ENCODE assay signal across 15 cellular contexts in genomic region chr7:6164010-6164409, GRCh38.
"Had no signal": no experiment of that assay in that cellular context is flagged by ENCODE, and none has a peak within 500 bp of the region (broad histone marks: within the 10 kb centered on the region; RNA-seq: fewer than 3 reads in every experiment).

No MANE protein-coding gene starts in this region.

- H3K27me3 Mint-ChIP-seq: memory B cell had no signal

- DNase-seq: cortex of kidney; dorsolateral prefrontal cortex; effector CD8-positive, alpha-beta T cell; foreskin melanocyte; lower lobe of right lung; natural killer cell; ovary; small intestine; stimulated activated CD4-positive, alpha-beta T cell treated with anti-CD3 and anti-CD28 coated beads, Interleukin-2, amount 100 ng/mL, for 48 hours; stimulated activated naive CD4-positive, alpha-beta T cell treated with Interleukin-2 at 50 U/mL for 16 hours had no signal

- H3K4me1 Mint-ChIP-seq: natural killer cell had no signal

- H3K9me3 ChIP-seq: lower lobe of right lung, ovary, right atrium auricular region, tibial nerve had no signal

- H3K4me3 ChIP-seq: dorsolateral prefrontal cortex, lower lobe of right lung, ovary, right atrium auricular region, tibial nerve had no signal

- H3K27me3 ChIP-seq: dorsolateral prefrontal cortex, ovary, right atrium auricular region, tibial nerve had no signal

- H3K9me3 Mint-ChIP-seq: memory B cell, mesothelial cell of epicardium, natural killer cell, neural crest cell had no signal

- H3K27ac Mint-ChIP-seq: memory B cell, mesothelial cell of epicardium had no signal

- H3K36me3 Mint-ChIP-seq: natural killer cell had no signal

- H3K4me3 Mint-ChIP-seq: memory B cell, mesothelial cell of epicardium, natural killer cell, neural crest cell had no signal

- H3K36me3 ChIP-seq: ovary had no signal

- H3K27ac ChIP-seq: lower lobe of right lung, ovary had no signal
